Comparison of ENCODE assay signal across 8 cellular contexts in the genomic region with DNA sequence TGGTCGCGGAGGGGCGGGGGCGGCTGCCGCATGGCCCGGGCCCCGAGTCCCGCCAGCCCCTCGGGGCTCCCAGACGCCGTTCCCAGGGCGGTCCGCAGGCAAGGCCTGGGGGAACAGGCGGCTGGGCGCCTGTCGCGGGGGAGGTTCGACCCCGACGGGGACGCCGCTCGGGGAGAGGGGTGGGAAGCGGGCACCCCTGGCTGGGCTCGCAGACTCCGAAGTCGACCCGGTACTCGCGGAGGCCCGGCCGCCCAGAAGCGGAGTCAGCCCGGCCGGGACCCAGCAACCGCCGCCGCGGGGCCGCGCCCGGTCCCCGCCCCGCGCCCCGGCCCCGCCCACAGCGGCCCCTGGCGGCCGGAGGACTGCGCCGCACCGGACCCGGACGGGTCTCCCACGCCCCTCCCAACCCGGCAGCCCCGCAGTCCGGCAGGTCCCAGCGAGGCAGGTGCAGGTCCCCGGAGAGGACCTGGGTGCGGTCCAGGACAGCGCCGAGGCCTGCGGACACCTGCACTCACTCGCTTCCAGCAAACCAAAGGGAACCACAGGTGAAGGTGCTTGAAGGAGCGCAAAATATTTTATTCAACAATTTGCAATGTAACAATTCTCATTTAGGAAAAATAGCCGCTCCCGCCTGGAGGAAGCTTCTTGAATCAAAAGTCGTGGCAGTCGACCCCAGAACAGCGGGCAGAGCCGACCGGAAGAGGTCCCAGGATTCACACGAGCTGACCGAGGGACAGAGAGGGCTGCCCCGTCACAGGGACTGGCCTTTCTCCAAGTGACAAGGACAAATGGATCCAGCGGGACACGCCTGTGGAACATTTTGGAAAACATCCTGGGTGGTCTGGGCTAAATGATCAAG. TPM values are rescaled to one million over a fixed set of nuclear protein-coding genes. Genes with fewer than 3 reads are reported as not detected.
A peak's percentile ranks its signal among the peaks of the same experiment; 100 is the strongest.
DNase-seq lines count a peak whose midpoint lies in the region; ATAC-seq and TF ChIP-seq lines count a peak whose summit lies in the region.

INPP5E (minus strand) TSS at position 296 of the 859 bp plus-strand sequence. CDS start 426 bp downstream, outside the sequence.

- peak within 1 kb of the TSS; percentile 96 for H3K56ac ChIP-seq in mesendoderm (ENCODE audit: low read length)

- DNase-seq in 8988T, result peak; percentile 95
- peak; percentile 19 for DNase-seq in NCI-H345 treated with DMSO at 0.1 percent for 48 hours (lab: John Stamatoyannopoulos, UW; ENCODE audit: unreplicated experiment)
- DNase-seq in activated CD8-positive, alpha-beta memory T cell treated with anti-CD3 and anti-CD28 coated beads for 24 hours, result peak; percentile 97
- DNase-seq in effector memory CD8-positive, alpha-beta T cell, result peak; percentile 82 to 89 (median 89)
- peak; percentile 74 for DNase-seq in mesendoderm
- peak; percentile 62 for DNase-seq in stimulated activated CD8-positive, alpha-beta memory T cell treated with anti-CD3 and anti-CD28 coated beads, Interleukin-15, amount 100 ng/mL, for 1 hour (ENCODE audit: low read depth)

- no peak within 1 kb of the TSS for H2BK5ac ChIP-seq in mesendoderm (ENCODE audit: low read length)

- peaks cover 2% of the 10 kb centered on the region for H3K36me3 ChIP-seq in mesendoderm (ENCODE audit: control insufficient read depth, insufficient read depth, low read length)

- ATAC-seq in HG02973 (IDR thresholded peaks at IDR 0.05; ENCODE audit: unreplicated experiment), result peak; percentile 55
- ATAC-seq in effector memory CD8-positive, alpha-beta T cell (replicated peaks), result peak; percentile 84

- peak within 1 kb of the TSS; percentile 82 to 84 for H3K4me3 Mint-ChIP-seq in effector memory CD8-positive, alpha-beta T cell

- H2BK15ac ChIP-seq in mesendoderm (replicated peaks; ENCODE audit: low read depth), result no peak within 1 kb of the TSS

- peaks cover 23 to 27% of the 10 kb centered on the region in 2 donors for H3K4me1 Mint-ChIP-seq in effector memory CD8-positive, alpha-beta T cell (ENCODE audit: low read depth in 2 of 2)

- H3K9ac ChIP-seq in mesendoderm (ENCODE audit: low read length), result peak within 1 kb of the TSS; percentile 89

- peak within 1 kb of the TSS; percentile 31 for H3K27ac ChIP-seq in mesendoderm (ENCODE audit: low read depth, low read length)

- H2BK120ac ChIP-seq in mesendoderm (ENCODE audit: low read depth, low read length), result no peak within 1 kb of the TSS

- H3K79me1 ChIP-seq in mesendoderm (ENCODE audit: low read length), result peaks cover 8% of the 10 kb centered on the region

- WGBS in mesendoderm (ENCODE audit: extremely low coverage, insufficient coverage, low lambda C conversion rate), result no CpG with 5 or more reads among the region's 79 CpGs

- peak within 1 kb of the TSS; percentile 86 to 91 for H3K27ac Mint-ChIP-seq in effector memory CD8-positive, alpha-beta T cell

- H3K79me2 ChIP-seq in mesendoderm (ENCODE audit: control insufficient read depth, insufficient read depth, low read length), result peaks cover 6% of the 10 kb centered on the region

- H3K9me3 Mint-ChIP-seq in effector memory CD8-positive, alpha-beta T cell, result no peaks in the 10 kb centered on the region

- peak; percentile 64 for TF ChIP-seq POLR2A in GM15510 (IDR thresholded peaks at IDR 0.05; ENCODE audit: borderline replicate concordance, extremely low read depth, insufficient read length)

- H3K23ac ChIP-seq in mesendoderm (ENCODE audit: low read length), result peak within 1 kb of the TSS; percentile 66

- no peaks in the 10 kb centered on the region for H3K27me3 ChIP-seq in mesendoderm (ENCODE audit: insufficient read depth, low read length, poor library complexity)

- H2AK5ac ChIP-seq in mesendoderm (ENCODE audit: low read length), result no peak within 1 kb of the TSS

- no peaks in the 10 kb centered on the region for H3K27me3 Mint-ChIP-seq in effector memory CD8-positive, alpha-beta T cell

- H3K36me3 Mint-ChIP-seq in effector memory CD8-positive, alpha-beta T cell (ENCODE audit: insufficient read depth), result peaks cover 46% of the 10 kb centered on the region

- H3K4me2 ChIP-seq in mesendoderm (ENCODE audit: low read length), result peak within 1 kb of the TSS; percentile 88

- H4K5ac ChIP-seq in mesendoderm (ENCODE audit: low read length), result no peak within 1 kb of the TSS

- peak within 1 kb of the TSS; percentile 85 for H3K4me3 ChIP-seq in mesendoderm (ENCODE audit: low read length)

- peak within 1 kb of the TSS; percentile 72 for H3K4ac ChIP-seq in mesendoderm (ENCODE audit: low read depth, low read length)

- no peaks in the 10 kb centered on the region for H3K4me1 ChIP-seq in mesendoderm (ENCODE audit: control insufficient read depth, low read depth, low read length)

- peak within 1 kb of the TSS; percentile 39 for H4K8ac ChIP-seq in mesendoderm (ENCODE audit: low read depth, low read length)

- peak within 1 kb of the TSS; percentile 43 for H3K18ac ChIP-seq in mesendoderm (ENCODE audit: low read length)

RNA-seq across cellular contexts. Expression of gene INPP5E, which starts in this region (rescaled TPM):
- polyA plus RNA-seq in mesendoderm (2013, experiment 1 of 2), result 7.3 TPM
- polyA plus RNA-seq in mesendoderm (2013, experiment 2 of 2), result 7.3 TPM

Comparison
In these comparisons a context has a peak if more than half of its experiments do, and no peak if none do; other contexts are left out.
1. Peak in every context shown above with its lines: DNase-seq, ATAC-seq, H3K4me3 ChIP-seq and H3K27ac ChIP-seq.
2. DNase-seq: peak in every context shown above with its lines; median percentile 97 in activated CD8-positive, alpha-beta memory T cell treated with anti-CD3 and anti-CD28 coated beads for 24 hours; 95 in 8988T; 89 in effector memory CD8-positive, alpha-beta T cell; 74 in mesendoderm; 62 in stimulated activated CD8-positive, alpha-beta memory T cell treated with anti-CD3 and anti-CD28 coated beads, Interleukin-15, amount 100 ng/mL, for 1 hour; 19 in NCI-H345 treated with DMSO at 0.1 percent for 48 hours.